ENCODE assay signal across 8 cellular contexts in the genomic region with DNA sequence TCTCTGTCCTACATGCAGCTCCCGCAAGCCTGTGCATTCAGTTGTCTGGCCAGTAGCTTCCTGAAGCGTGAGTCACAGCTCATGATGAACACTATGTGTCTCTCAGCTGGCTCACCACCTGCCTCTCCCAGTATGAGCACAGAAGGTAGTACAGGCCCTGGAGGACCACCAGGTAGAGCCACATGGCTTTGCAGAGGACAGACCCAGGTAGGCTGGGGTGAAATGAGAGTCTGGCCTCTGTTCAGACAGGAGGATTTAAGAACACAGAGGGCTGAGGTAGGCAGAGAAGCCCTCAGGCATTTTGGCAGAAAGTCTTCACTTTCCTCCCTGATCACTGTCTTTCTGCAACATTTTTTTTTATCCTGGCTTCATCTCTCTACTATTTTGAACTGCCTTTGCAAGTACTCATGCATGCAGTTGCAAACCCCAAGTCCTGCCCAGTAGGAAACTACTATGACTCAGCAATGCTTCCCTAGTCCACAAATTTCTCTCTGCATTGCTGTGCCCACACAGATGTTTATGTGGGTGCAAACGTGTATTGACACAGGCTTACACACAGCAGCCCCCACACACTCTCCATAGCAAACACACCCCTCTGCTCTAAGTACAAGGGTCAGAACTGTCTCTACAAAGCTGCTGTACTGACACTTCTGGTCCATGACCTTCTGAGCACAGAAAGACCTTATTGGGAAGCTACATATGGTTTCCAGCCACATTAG. TPM values are rescaled to one million over a fixed set of nuclear protein-coding genes. Genes with fewer than 3 reads are reported as not detected.
DNase-seq lines count a peak whose midpoint lies in the region; TF ChIP-seq lines count a peak whose summit lies in the region.

No MANE protein-coding gene starts in this region.

- peaks cover 9% of the 10 kb centered on the region for H3K4me1 ChIP-seq in osteoblast (ENCODE audit: insufficient read depth, low read length)
- peaks cover 0 to 9% (median 0%) of the 10 kb centered on the region in 4 donors for H3K4me1 ChIP-seq in tibial artery

- no peaks in the 10 kb centered on the region for H4K20me1 ChIP-seq in osteoblast (ENCODE audit: insufficient read depth, low read length)

- peaks cover 9% of the 10 kb centered on the region for H3K4me1 Mint-ChIP-seq in activated CD4-positive, alpha-beta memory T cell treated with anti-CD3 and anti-CD28 coated beads, Interleukin-2, amount 10 ng/mL, durations not matched to agents 7 days and 5 days

- TF ChIP-seq CTCF in cardiac fibroblast (IDR thresholded peaks at IDR 0.05; ENCODE audit: low read depth, low read length) (no peak), osteoblast (IDR thresholded peaks at IDR 0.05; ENCODE audit: extremely low read depth, low read depth, low read length) (no peak), tibial artery (IDR thresholded peaks at IDR 0.05) (no peak)

- no peaks in the 10 kb centered on the region for H3K79me2 ChIP-seq in osteoblast (ENCODE audit: insufficient read depth, low read length)

- H3K36me3 ChIP-seq in osteoblast (ENCODE audit: insufficient read depth, low read length) = no peaks in the 10 kb centered on the region
- H3K36me3 ChIP-seq in tibial artery = no peaks in the 10 kb centered on the region

- no peak overlapping the region for H3K4me3 Mint-ChIP-seq in activated CD4-positive, alpha-beta memory T cell treated with anti-CD3 and anti-CD28 coated beads, Interleukin-2, amount 10 ng/mL, durations not matched to agents 7 days and 5 days

- CTCF ChIA-PET in activated CD4-positive, alpha-beta memory T cell treated with anti-CD3 and anti-CD28 coated beads, Interleukin-2, amount 10 ng/mL, durations not matched to agents 7 days and 5 days (lab: Charles Lee) = no interaction called here

- no peak overlapping the region for H2AFZ ChIP-seq in osteoblast (ENCODE audit: low read length)

- H3K27ac ChIP-seq in osteoblast (ENCODE audit: low read depth, low read length) (no peak overlapping the region), tibial artery (no peak overlapping the region)

- no peaks in the 10 kb centered on the region for H3K36me3 Mint-ChIP-seq in activated CD4-positive, alpha-beta memory T cell treated with anti-CD3 and anti-CD28 coated beads, Interleukin-2, amount 10 ng/mL, durations not matched to agents 7 days and 5 days (ENCODE audit: low read depth)

- peaks cover 11% of the 10 kb centered on the region for H3K27me3 ChIP-seq in osteoblast (ENCODE audit: insufficient read depth, low read length)
- H3K27me3 ChIP-seq in tibial artery = no peaks in the 10 kb centered on the region

- peaks cover 32% of the 10 kb centered on the region for H3K27me3 Mint-ChIP-seq in activated CD4-positive, alpha-beta memory T cell treated with anti-CD3 and anti-CD28 coated beads, Interleukin-2, amount 10 ng/mL, durations not matched to agents 7 days and 5 days

- POLR2A ChIA-PET in activated CD4-positive, alpha-beta memory T cell treated with anti-CD3 and anti-CD28 coated beads, Interleukin-2, amount 10 ng/mL, durations not matched to agents 7 days and 5 days (lab: Charles Lee) = no interaction called here

- no peaks in the 10 kb centered on the region for H3K9me3 ChIP-seq in osteoblast (ENCODE audit: low read depth, low read length)
- no peaks in the 10 kb centered on the region for H3K9me3 ChIP-seq in tibial artery

- intact Hi-C loops in tibial artery (cut with DNase I; ENCODE audit: low total_unique reads) = no loop called here

- H3K9me3 Mint-ChIP-seq in activated CD4-positive, alpha-beta memory T cell treated with anti-CD3 and anti-CD28 coated beads, Interleukin-2, amount 10 ng/mL, durations not matched to agents 7 days and 5 days = no peaks in the 10 kb centered on the region

- H3K4me3 ChIP-seq in cardiac fibroblast (replicated peaks in 1 of 2; ENCODE audit: low read depth in 2 of 2, low read length in 2 of 2) = no peak overlapping the region
- no peak overlapping the region for H3K4me3 ChIP-seq in osteoblast (ENCODE audit: insufficient read depth, low read length)
- no peak overlapping the region for H3K4me3 ChIP-seq in tibial artery

- peak overlapping the region; percentile 32 for H3K4me2 ChIP-seq in osteoblast (ENCODE audit: insufficient read depth, low read length)

- DNase-seq in EL = peak; percentile 61
- DNase-seq in HK-2 (ENCODE audit: unreplicated experiment) = peak; percentile 25
- peak; percentile 58 to 65 for DNase-seq in cardiac fibroblast (ENCODE audit: low read depth in 2 of 2)
- DNase-seq in osteoblast (ENCODE audit: insufficient read length, low spot score, missing footprints) = peak; percentile 89
- no peak for DNase-seq in activated CD4-positive, alpha-beta memory T cell treated with anti-CD3 and anti-CD28 coated beads, Interleukin-2, amount 10 ng/mL, durations not matched to agents 7 days and 5 days
- no peak for DNase-seq in NCI-H2029 (lab: John Stamatoyannopoulos, UW)
- no peak for DNase-seq in tibial artery
- no peak for DNase-seq in NCI-H2196 (lab: John Stamatoyannopoulos, UW; ENCODE audit: unreplicated experiment)

- H3K27ac Mint-ChIP-seq in activated CD4-positive, alpha-beta memory T cell treated with anti-CD3 and anti-CD28 coated beads, Interleukin-2, amount 10 ng/mL, durations not matched to agents 7 days and 5 days = no peak overlapping the region

RNA-seq across cellular contexts. Expression of a gene that starts 7.2 kb away (rescaled TPM):
- total RNA-seq in osteoblast = not detected in 2 replicates
- total RNA-seq in activated CD4-positive, alpha-beta memory T cell treated with anti-CD3 and anti-CD28 coated beads, Interleukin-2, amount 10 ng/mL, durations not matched to agents 7 days and 5 days = not detected

RNA-seq across cellular contexts. Expression of a gene that starts 15.9 kb away (rescaled TPM):
- under 0.01 TPM in 2 replicates for total RNA-seq in osteoblast
- under 1 TPM; 0.28 to 0.53 TPM for total RNA-seq in activated CD4-positive, alpha-beta memory T cell treated with anti-CD3 and anti-CD28 coated beads, Interleukin-2, amount 10 ng/mL, durations not matched to agents 7 days and 5 days

Comparison
In these comparisons a context has a peak if more than half of its experiments do, and no peak if none do; other contexts are left out.
1. DNase-seq: peak in EL (single experiment), HK-2 (single experiment), cardiac fibroblast (2 of 2) and osteoblast (single experiment); none in activated CD4-positive, alpha-beta memory T cell treated with anti-CD3 and anti-CD28 coated beads, Interleukin-2, amount 10 ng/mL, durations not matched to agents 7 days and 5 days (single experiment), NCI-H2029 (single experiment), tibial artery (0 of 2) and NCI-H2196 (single experiment).